Comparison of ENCODE assay signal across 9 cellular contexts in genomic region chr7:101754432-101755159, GRCh38.
DNase-seq lines count a peak whose midpoint lies in the region; ATAC-seq, FAIRE-seq and TF ChIP-seq lines count a peak whose summit lies in the region.
"Had no signal": no experiment of that assay in that cellular context is flagged by ENCODE, and none has a peak within 500 bp of the region (broad histone marks: within the 10 kb centered on the region; RNA-seq: fewer than 3 reads in every experiment).

No MANE protein-coding gene starts in this region.

- CTCF ChIA-PET in HepG2 (lab: Yijun Ruan, JAX; ENCODE audit: low intra/inter-chr PET ratio, low total read pairs), result no interaction called here

- TF ChIP-seq CTCF in BE2C (IDR thresholded peaks at IDR 0.05; ENCODE audit: low read depth, low read length) (no peak), HepG2 (CRISPR knock-in tag; IDR thresholded peaks at IDR 0.05) (no peak), tibial nerve (IDR thresholded peaks at IDR 0.05) (no peak)

- H3K27ac ChIP-seq in HepG2 (ENCODE audit: extremely low read length, insufficient read depth, low read length) (no peak overlapping the region), tibial nerve (peak overlapping the region in 1 of 4 donors; percentile 11)

- peaks cover 3% of the 10 kb centered on the region; the same call in 1 of the 2 replicates for H4K20me1 ChIP-seq in HepG2 (ENCODE audit: insufficient read depth, low read length)

- peak overlapping the region; percentile 65 for H3K27ac Mint-ChIP-seq in activated naive CD8-positive, alpha-beta T cell treated with anti-CD3 and anti-CD28 coated beads for 36 hours

- BruUV-seq in HepG2 (replicated peaks; lab: Mats Ljungman, UMichigan), result no TSS peak

- H3K4me3 ChIP-seq in BE2C (ENCODE audit: low read depth, low read length), result peak overlapping the region; percentile 56
- peak overlapping the region in 1 of 3 experiments; percentile 30; a peak in 2 of 6 replicates for H3K4me3 ChIP-seq in HepG2 (replicated peaks in 1 of 3; ENCODE audit: insufficient read depth in 1 of 3, low read depth in 2 of 3, low read length in 3 of 3)
- peak overlapping the region; percentile 13 to 48 (median 24) for H3K4me3 ChIP-seq in tibial nerve

- no peak for TF ChIP-seq RAD21 in HepG2 (CRISPR knock-in tag; IDR thresholded peaks at IDR 0.05)

- H3K27me3 Mint-ChIP-seq in activated naive CD8-positive, alpha-beta T cell treated with anti-CD3 and anti-CD28 coated beads for 36 hours, result peaks cover 2% of the 10 kb centered on the region

- TF ChIP-seq POLR2A in HepG2 (IDR thresholded peaks at IDR 0.05; ENCODE audit: insufficient read depth in 1 of 2, low read depth in 2 of 2, low read length in 2 of 2) (no peak), tibial nerve (IDR thresholded peaks at IDR 0.05) (no peak)

- no peak for FAIRE-seq in HepG2 (lab: Jason Lieb, UNC)

- ATAC-seq in HepG2 (no peak), GM21360 (IDR thresholded peaks at IDR 0.05; ENCODE audit: unreplicated experiment) (no peak), HG02938 (IDR thresholded peaks at IDR 0.05; ENCODE audit: unreplicated experiment) (no peak)

- peak overlapping the region; percentile 56 for H3K4me2 ChIP-seq in HepG2 (ENCODE audit: low read depth, low read length)

- no peak overlapping the region for H3K9ac ChIP-seq in HepG2 (ENCODE audit: insufficient read depth, low read depth, low read length)

- POLR2A ChIA-PET in HepG2 (lab: Yijun Ruan, JAX), result no interaction called here

- H3K4me1 ChIP-seq in BE2C, result no peaks in the 10 kb centered on the region
- peaks cover 7% of the 10 kb centered on the region for H3K4me1 ChIP-seq in HepG2 (ENCODE audit: insufficient read depth, low read length)
- H3K4me1 ChIP-seq in tibial nerve, result peaks cover 0 to 7% (median 0%) of the 10 kb centered on the region in 4 donors

- peak overlapping the region; percentile 79 for H3K4me3 Mint-ChIP-seq in activated naive CD8-positive, alpha-beta T cell treated with anti-CD3 and anti-CD28 coated beads for 36 hours

- peaks cover 16% of the 10 kb centered on the region for H3K4me1 Mint-ChIP-seq in activated naive CD8-positive, alpha-beta T cell treated with anti-CD3 and anti-CD28 coated beads for 36 hours

- DNase-seq in BE2C (no peak), HT1080 (ENCODE audit: low read depth) (peak; percentile 46), HepG2 (ENCODE audit: low spot score) (no peak), tibial nerve (ENCODE audit: low spot score in 2 of 2) (peak in 1 of 2 donors; percentile 12), SIG-M5 (lab: John Stamatoyannopoulos, UW) (no peak)
- no peak for DNase-seq in activated naive CD8-positive, alpha-beta T cell treated with anti-CD3 and anti-CD28 coated beads for 36 hours
- DNase-seq: left cardiac atrium had no signal

- in situ Hi-C loops in HepG2 (cut with HindIII; ENCODE audit: extremely low pct_ligation_motif_present, low pct_unique_long_range_greater_than_20kb), result no loop called here

- H2AFZ ChIP-seq in HepG2 (ENCODE audit: low read length), result no peak overlapping the region

- 9% methylated on average over 20 of the region's 22 CpGs for WGBS in HepG2 (ENCODE audit: low lambda C conversion rate)
- WGBS in tibial nerve, 2 donors, result 18 to 21% methylated on average over 22 of the region's 22 CpGs

- H3K9me3 Mint-ChIP-seq in activated naive CD8-positive, alpha-beta T cell treated with anti-CD3 and anti-CD28 coated beads for 36 hours, result no peaks in the 10 kb centered on the region

- H3K36me3 ChIP-seq in BE2C (no peaks in the 10 kb centered on the region), HepG2 (replicated peaks in 1 of 2; ENCODE audit: control insufficient read depth in 1 of 2, insufficient read depth in 2 of 2, low read length in 2 of 2) (no peaks in the 10 kb centered on the region), tibial nerve (no peaks in the 10 kb centered on the region)

- H3K27me3 ChIP-seq in BE2C (peaks cover 19% of the 10 kb centered on the region), HepG2 (ENCODE audit: control insufficient read depth in 1 of 2, insufficient read depth in 2 of 2, low read length in 2 of 2) (peaks cover 3 to 21% of the 10 kb centered on the region in 2 experiments; a peak in 3 of 5 replicates), tibial nerve (peaks cover 0 to 33% of the 10 kb centered on the region in 2 donors)

- no peaks in the 10 kb centered on the region for H3K9me3 ChIP-seq in BE2C
- H3K9me3 ChIP-seq in HepG2 (ENCODE audit: low read length), result no peaks in the 10 kb centered on the region
- no peaks in the 10 kb centered on the region for H3K9me3 ChIP-seq in tibial nerve

- no peaks in the 10 kb centered on the region for H3K79me2 ChIP-seq in HepG2 (ENCODE audit: insufficient read depth, low read length)

- TF ChIP-seq EP300 in HepG2 (IDR thresholded peaks at IDR 0.05; ENCODE audit: low read depth in 2 of 2, low read length in 2 of 2) (no peak), HepG2 (CRISPR knock-in tag; IDR thresholded peaks at IDR 0.05; ENCODE audit: borderline replicate concordance) (no peak), tibial nerve (IDR thresholded peaks at IDR 0.05) (no peak)

- no peaks in the 10 kb centered on the region for H3K36me3 Mint-ChIP-seq in activated naive CD8-positive, alpha-beta T cell treated with anti-CD3 and anti-CD28 coated beads for 36 hours

- intact Hi-C loops in HepG2 (cut with micrococcal nuclease; ENCODE audit: unreplicated experiment), result no loop called here

TF ChIP-seq in HepG2, 621 proteins besides CTCF, POLR2A, EP300 and RAD21:
- peak; percentile 96 for TF ChIP-seq CBX2 (IDR thresholded peaks at IDR 0.05; ENCODE audit: low read depth, low read length)
- TF ChIP-seq CBX2 (CRISPR knock-in tag; IDR thresholded peaks at IDR 0.05; ENCODE audit: low read depth), result peak; percentile 97
- TF ChIP-seq, protein P1, sequence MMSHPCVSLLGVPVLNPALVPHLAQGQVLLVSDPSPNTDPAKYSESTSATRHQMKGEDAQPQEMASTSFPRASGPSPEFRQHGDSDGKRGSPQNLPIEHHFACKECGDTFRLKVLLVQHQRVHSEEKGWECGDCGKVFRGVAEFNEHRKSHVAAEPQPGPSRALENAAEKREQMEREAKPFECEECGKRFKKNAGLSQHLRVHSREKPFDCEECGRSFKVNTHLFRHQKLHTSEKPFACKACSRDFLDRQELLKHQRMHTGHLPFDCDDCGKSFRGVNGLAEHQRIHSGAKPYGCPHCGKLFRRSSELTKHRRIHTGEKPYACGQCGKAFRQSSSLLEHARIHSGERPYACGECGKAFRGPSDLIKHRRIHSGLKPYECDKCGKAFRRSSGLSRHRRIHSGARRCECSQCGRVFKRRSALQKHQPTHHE (CRISPR knock-in tag; IDR thresholded peaks at IDR 0.05; ENCODE audit: borderline replicate concordance), result no peak
- TF ChIP-seq ZFP36 (IDR thresholded peaks at IDR 0.05; ENCODE audit: borderline replicate concordance, low read depth, low read length, partially characterized antibody), result peak; percentile 82
- TF ChIP-seq RNF2 (conservative IDR thresholded peaks at IDR 0.05; ENCODE audit: low read depth), result peak; percentile 99
